ENCODE assay signal across 23 cellular contexts in genomic region chr3:194383276-194383940, GRCh38. TPM values are rescaled to one million over a fixed set of nuclear protein-coding genes. Genes with fewer than 3 reads are reported as not detected.
DNase-seq lines count a peak whose midpoint lies in the region; ATAC-seq and TF ChIP-seq lines count a peak whose summit lies in the region.
"Had no signal": no experiment of that assay in that cellular context is flagged by ENCODE, and none has a peak within 500 bp of the region (broad histone marks: within the 10 kb centered on the region; RNA-seq: fewer than 3 reads in every experiment).

No MANE protein-coding gene starts in this region.

- H3K4me2 ChIP-seq in H9 (ENCODE audit: insufficient read depth, insufficient read length, low read length): no peak overlapping the region

- H3K23me2 ChIP-seq in H9 (ENCODE audit: insufficient read length, low read depth, low read length, poor library complexity, severe bottlenecking): no peaks in the 10 kb centered on the region

- H3K27me3 ChIP-seq in H9 (ENCODE audit: insufficient read depth, low read length) (no peaks in the 10 kb centered on the region), esophagus muscularis mucosa (peaks cover 0 to 20% (median 0%) of the 10 kb centered on the region in 4 donors), HAP-1 (ENCODE audit: low read depth) (no peaks in the 10 kb centered on the region; the same call in 1 of the 2 replicates)

- no peak overlapping the region for H3K9ac ChIP-seq in H9 (ENCODE audit: extremely low read depth, insufficient read length, low read length)

- H3K18ac ChIP-seq in H9 (ENCODE audit: insufficient read length, low read depth, low read length): no peak overlapping the region

- H3K27me3 Mint-ChIP-seq in H9 (ENCODE audit: low read depth) (peaks cover 6% of the 10 kb centered on the region), nephron progenitor cell (ENCODE audit: low read depth, poor library complexity) (peaks cover 27% of the 10 kb centered on the region)
- peaks cover 36% of the 10 kb centered on the region for H3K27me3 Mint-ChIP-seq in stimulated activated memory B cell treated with anti-CD40 and anti-IgM and Interleukin-4, amounts not matched to agents 10 μg/mL and 1 μg/mL and 100 μg/mL, for 72 hours

- TF ChIP-seq POLR2A in esophagus muscularis mucosa (IDR thresholded peaks at IDR 0.05; ENCODE audit: low read depth): no peak

- WGBS in H9 (ENCODE audit: extremely low coverage, insufficient read length, low lambda C conversion rate): no CpG with 5 or more reads among the region's 14 CpGs
- WGBS in esophagus muscularis mucosa: 87% methylated on average over 13 of the region's 14 CpGs

- H4K20me1 ChIP-seq in H9 (ENCODE audit: control insufficient read depth, insufficient read depth, insufficient read length): no peaks in the 10 kb centered on the region

- H3K4me1 ChIP-seq in H9 (ENCODE audit: insufficient read depth, low read length): no peaks in the 10 kb centered on the region; the same call in 1 of the 2 replicates
- H3K4me1 ChIP-seq in esophagus muscularis mucosa: no peaks in the 10 kb centered on the region
- H3K4me1 ChIP-seq in HAP-1: no peaks in the 10 kb centered on the region

- H3K4me1 Mint-ChIP-seq in H9 (peaks cover 39 to 61% of the 10 kb centered on the region in 2 experiments), nephron progenitor cell (peaks cover 76% of the 10 kb centered on the region)
- no peaks in the 10 kb centered on the region for H3K4me1 Mint-ChIP-seq in stimulated activated memory B cell treated with anti-CD40 and anti-IgM and Interleukin-4, amounts not matched to agents 10 μg/mL and 1 μg/mL and 100 μg/mL, for 72 hours

- no peak overlapping the region for H2AK5ac ChIP-seq in H9 (ENCODE audit: insufficient read length, low read length)

- DNase-seq in NCI-H146 (lab: John Stamatoyannopoulos, UW) (peak; percentile 35), NCI-H146 treated with DMSO at 0.1 percent for 48 hours (lab: John Stamatoyannopoulos, UW; ENCODE audit: unreplicated experiment) (no peak), H9 (peak; percentile 22), esophagus muscularis mucosa (ENCODE audit: extremely low spot score) (peak; percentile 70), nephron progenitor cell (no peak), HAP-1 (ENCODE audit: low spot score in 2 of 2) (no peak), HuH-7.5 (ENCODE audit: low spot score) (no peak)
- DNase-seq: AML-193, DMS79 treated with DMSO at 0.1 percent for 48 hours, MM.1S, NCI-H1092, NCI-H1436 treated with DMSO at 0.1 percent for 48 hours, NCI-H2081, NCI-H510A, NCI-H774, OCI-M1, SHP77 had no signal

- no peak overlapping the region for H2AFZ ChIP-seq in H9 (ENCODE audit: low read length)

- H3K4ac ChIP-seq in H9 (ENCODE audit: low read depth, low read length): no peak overlapping the region

- in situ Hi-C loops in HAP-1 (cut with MboI; ENCODE audit: low sequenced_read_pairs): no loop called here

- no peaks in the 10 kb centered on the region for H3K79me1 ChIP-seq in H9 (ENCODE audit: insufficient read depth, low read depth, low read length, poor library complexity, severe bottlenecking)

- intact Hi-C loops in esophagus muscularis mucosa (cut with DNase I): no loop called here

- peak; percentile 26 for ATAC-seq in stimulated activated memory B cell treated with anti-CD40 and anti-IgM and Interleukin-4, amounts not matched to agents 10 μg/mL and 1 μg/mL and 100 μg/mL, for 72 hours

- no peak overlapping the region for H3K14ac ChIP-seq in H9 (ENCODE audit: insufficient read depth, low read length)

- no peak overlapping the region for H2BK20ac ChIP-seq in H9 (ENCODE audit: low read depth, low read length, poor library complexity, severe bottlenecking)

- H4K5ac ChIP-seq in H9 (ENCODE audit: insufficient read length, low read depth, low read length): no peak overlapping the region

- no peaks in the 10 kb centered on the region for H3K79me2 ChIP-seq in H9 (ENCODE audit: insufficient read depth, low read length)

- no peak overlapping the region for H2BK12ac ChIP-seq in H9 (ENCODE audit: insufficient read length, low read depth, low read length)

- H3K36me3 Mint-ChIP-seq in H9 (ENCODE audit: insufficient read depth in 1 of 3, low read depth in 3 of 3) (no peaks in the 10 kb centered on the region), nephron progenitor cell (ENCODE audit: low read depth) (no peaks in the 10 kb centered on the region)
- H3K36me3 Mint-ChIP-seq in stimulated activated memory B cell treated with anti-CD40 and anti-IgM and Interleukin-4, amounts not matched to agents 10 μg/mL and 1 μg/mL and 100 μg/mL, for 72 hours: no peaks in the 10 kb centered on the region
- H3K36me3 Mint-ChIP-seq: CD14-positive monocyte had no signal

- H3K36me3 ChIP-seq in esophagus muscularis mucosa: no peaks in the 10 kb centered on the region
- no peaks in the 10 kb centered on the region for H3K36me3 ChIP-seq in HAP-1 (replicated peaks)

- H3K27ac ChIP-seq in H9 (ENCODE audit: insufficient read length, low read depth, low read length) (no peak overlapping the region), esophagus muscularis mucosa (replicated peaks in 1 of 4) (no peak overlapping the region)
- H3K27ac ChIP-seq: 22Rv1 had no signal

- no peak overlapping the region for H4K8ac ChIP-seq in H9 (replicated peaks; ENCODE audit: insufficient read length, low read depth, low read length)

- H3K9me3 ChIP-seq in H9 (ENCODE audit: control insufficient read depth, low read depth, low read length): no peaks in the 10 kb centered on the region
- H3K9me3 ChIP-seq in esophagus muscularis mucosa: no peaks in the 10 kb centered on the region
- no peaks in the 10 kb centered on the region for H3K9me3 ChIP-seq in HAP-1

- TF ChIP-seq CTCF in H9 (conservative IDR thresholded peaks at IDR 0.05) (no peak), esophagus muscularis mucosa (IDR thresholded peaks at IDR 0.05) (no peak), nephron progenitor cell (IDR thresholded peaks at IDR 0.05) (no peak)

- no peak overlapping the region for H3T11ph ChIP-seq in H9 (ENCODE audit: low read length)

- peak overlapping the region in 1 of 3 experiments; percentile 2; a peak in 2 of 7 replicates for H3K27ac Mint-ChIP-seq in H9
- no peak overlapping the region for H3K27ac Mint-ChIP-seq in stimulated activated memory B cell treated with anti-CD40 and anti-IgM and Interleukin-4, amounts not matched to agents 10 μg/mL and 1 μg/mL and 100 μg/mL, for 72 hours
- H3K27ac Mint-ChIP-seq in nephron progenitor cell: no peak overlapping the region
- H3K27ac Mint-ChIP-seq: CD14-positive monocyte had no signal

- no peak for TF ChIP-seq EP300 in esophagus muscularis mucosa (IDR thresholded peaks at IDR 0.05)

- H2BK15ac ChIP-seq in H9 (ENCODE audit: low read depth, low read length): no peak overlapping the region

- H3K9me3 Mint-ChIP-seq in H9 (no peaks in the 10 kb centered on the region), nephron progenitor cell (no peaks in the 10 kb centered on the region)
- no peaks in the 10 kb centered on the region for H3K9me3 Mint-ChIP-seq in stimulated activated memory B cell treated with anti-CD40 and anti-IgM and Interleukin-4, amounts not matched to agents 10 μg/mL and 1 μg/mL and 100 μg/mL, for 72 hours
- H3K9me3 Mint-ChIP-seq: CD14-positive monocyte had no signal

- no peak overlapping the region for H4K91ac ChIP-seq in H9 (ENCODE audit: insufficient read length, low read depth, low read length)

- H3K4me3 ChIP-seq in esophagus muscularis mucosa (no peak overlapping the region), HAP-1 (no peak overlapping the region)

- no peak overlapping the region for H3K4me3 Mint-ChIP-seq in H9
- no peak overlapping the region for H3K4me3 Mint-ChIP-seq in stimulated activated memory B cell treated with anti-CD40 and anti-IgM and Interleukin-4, amounts not matched to agents 10 μg/mL and 1 μg/mL and 100 μg/mL, for 72 hours
- H3K4me3 Mint-ChIP-seq in nephron progenitor cell: no peak overlapping the region
- H3K4me3 Mint-ChIP-seq: CD14-positive monocyte had no signal

- H3K23ac ChIP-seq in H9 (ENCODE audit: insufficient read length, low read depth, low read length): no peak overlapping the region

- no peak overlapping the region for H2BK5ac ChIP-seq in H9 (ENCODE audit: insufficient read length, low read length)

- H2BK120ac ChIP-seq in H9 (ENCODE audit: low read depth, low read length, poor library complexity, severe bottlenecking): no peak overlapping the region

- no peak overlapping the region for H3K56ac ChIP-seq in H9 (ENCODE audit: insufficient read length, low read depth, low read length)

RNA-seq across cellular contexts. Expression of gene LRRC15, which starts 13.9 kb away (rescaled TPM):
- total RNA-seq in H9 (2021) (0.04 and 0.07 TPM in 2 replicates), esophagus muscularis mucosa (under 1 TPM in 3 of 4 donors, not detected in 1; 0.13 to 0.66 (median 0.34) TPM)

RNA-seq across cellular contexts. Expression of gene GP5, which starts 15.7 kb away (rescaled TPM):
- total RNA-seq in H9 (2021): not detected in 2 replicates
- under 1 TPM in 2 of 4 donors, not detected in 2; 0.17 to 0.34 TPM for total RNA-seq in esophagus muscularis mucosa
- total RNA-seq: G401, RPMI7951 had no signal

RNA-seq across cellular contexts. Expression of gene CPN2, which starts 32.3 kb away (rescaled TPM):
- total RNA-seq in H9 (2021): not detected in 2 replicates
- total RNA-seq in esophagus muscularis mucosa: not detected
- total RNA-seq: G401, LHCN-M2, RPMI7951 had no signal

Comparison
In these comparisons a context has a peak if more than half of its experiments do, and no peak if none do; other contexts are left out.
1. DNase-seq: peak in NCI-H146 (single experiment), H9 (single experiment) and esophagus muscularis mucosa (single experiment); none in NCI-H146 treated with DMSO at 0.1 percent for 48 hours (single experiment), nephron progenitor cell (single experiment), HAP-1 (0 of 2) and HuH-7.5 (single experiment).